ENCODE assay signal across 8 cellular contexts in genomic region chr12:93569656-93570551, GRCh38. TPM values are rescaled to one million over a fixed set of nuclear protein-coding genes. Genes with fewer than 3 reads are reported as not detected.
DNase-seq lines count a peak whose midpoint lies in the region; ATAC-seq and TF ChIP-seq lines count a peak whose summit lies in the region.

No MANE protein-coding gene starts in this region.

- H3K4me1 ChIP-seq in endodermal cell (ENCODE audit: control insufficient read depth, insufficient read depth, low read length) (no peaks in the 10 kb centered on the region), mesodermal cell (ENCODE audit: control insufficient read depth, insufficient read depth, low read length, poor library complexity, severe bottlenecking) (peaks cover 1% of the 10 kb centered on the region)

- CTCF ChIA-PET in activated CD8-positive, alpha-beta memory T cell treated with anti-CD3 and anti-CD28 coated beads, Interleukin-2, amount 10 ng/mL, durations not matched to agents 7 days and 5 days (lab: Charles Lee) = interaction anchor here (0.7 to 6.1 kb wide), 28 partner anchors 9 to 582 kb away, joined by 3 to 105 read pairs (median 4); partner anchors contain the start of gene UBE2N

- H3K36me3 Mint-ChIP-seq in activated CD8-positive, alpha-beta memory T cell treated with anti-CD3 and anti-CD28 coated beads, Interleukin-2, amount 10 ng/mL, durations not matched to agents 7 days and 5 days = peaks cover 14% of the 10 kb centered on the region
- peaks cover 28% of the 10 kb centered on the region for H3K36me3 Mint-ChIP-seq in endodermal cell (ENCODE audit: low read depth)

- H3K9ac ChIP-seq in endodermal cell (ENCODE audit: extremely low read depth, low read length, poor library complexity, severe bottlenecking) = peak overlapping the region; percentile 87

- H3K4me3 Mint-ChIP-seq in activated CD8-positive, alpha-beta memory T cell treated with anti-CD3 and anti-CD28 coated beads, Interleukin-2, amount 10 ng/mL, durations not matched to agents 7 days and 5 days = peak overlapping the region; percentile 85
- peak overlapping the region; percentile 92 for H3K4me3 Mint-ChIP-seq in endodermal cell

- H3K27me3 Mint-ChIP-seq in activated CD8-positive, alpha-beta memory T cell treated with anti-CD3 and anti-CD28 coated beads, Interleukin-2, amount 10 ng/mL, durations not matched to agents 7 days and 5 days = peaks cover 18% of the 10 kb centered on the region
- peaks cover 5% of the 10 kb centered on the region for H3K27me3 Mint-ChIP-seq in endodermal cell (ENCODE audit: insufficient read depth)

- H3K27ac ChIP-seq in endodermal cell (ENCODE audit: low read depth, low read length) = peak overlapping the region; percentile 57
- peak overlapping the region; percentile 88 for H3K27ac ChIP-seq in mesodermal cell (ENCODE audit: low read depth, low read length, severe bottlenecking)

- H3K4me3 ChIP-seq in endodermal cell (ENCODE audit: low read length) = peak overlapping the region; percentile 93
- H3K4me3 ChIP-seq in mesodermal cell (ENCODE audit: extremely low read depth, insufficient read depth, low read length, poor library complexity, severe bottlenecking) = peak overlapping the region; percentile 78

- H3K9me3 Mint-ChIP-seq in activated CD8-positive, alpha-beta memory T cell treated with anti-CD3 and anti-CD28 coated beads, Interleukin-2, amount 10 ng/mL, durations not matched to agents 7 days and 5 days (ENCODE audit: low read depth) = no peaks in the 10 kb centered on the region
- no peaks in the 10 kb centered on the region for H3K9me3 Mint-ChIP-seq in endodermal cell

- H3K27ac Mint-ChIP-seq in activated CD8-positive, alpha-beta memory T cell treated with anti-CD3 and anti-CD28 coated beads, Interleukin-2, amount 10 ng/mL, durations not matched to agents 7 days and 5 days = peak overlapping the region; percentile 81
- peak overlapping the region; percentile 98 for H3K27ac Mint-ChIP-seq in endodermal cell

- ATAC-seq in GM18861 (IDR thresholded peaks at IDR 0.05; ENCODE audit: unreplicated experiment) (peak; percentile 18), HG03175 (IDR thresholded peaks at IDR 0.05; ENCODE audit: unreplicated experiment) (peak; percentile 33)
- ATAC-seq in activated CD8-positive, alpha-beta memory T cell treated with anti-CD3 and anti-CD28 coated beads, Interleukin-2, amount 10 ng/mL, durations not matched to agents 7 days and 5 days = peak; percentile 60

- peaks cover 27% of the 10 kb centered on the region for H3K4me1 Mint-ChIP-seq in activated CD8-positive, alpha-beta memory T cell treated with anti-CD3 and anti-CD28 coated beads, Interleukin-2, amount 10 ng/mL, durations not matched to agents 7 days and 5 days
- H3K4me1 Mint-ChIP-seq in endodermal cell = peaks cover 17% of the 10 kb centered on the region

- H3K27me3 ChIP-seq in endodermal cell (ENCODE audit: control insufficient read depth, insufficient read depth, low read length, poor library complexity, severe bottlenecking) = no peaks in the 10 kb centered on the region

- H3K36me3 ChIP-seq in endodermal cell (ENCODE audit: control insufficient read depth, insufficient read depth, low read length) = peaks cover 22% of the 10 kb centered on the region
- H3K36me3 ChIP-seq in mesodermal cell (ENCODE audit: control insufficient read depth, insufficient read depth, low read length) = peaks cover 24% of the 10 kb centered on the region

- H3K9me3 ChIP-seq in endodermal cell (ENCODE audit: control insufficient read depth, low read length) (no peaks in the 10 kb centered on the region), mesodermal cell (ENCODE audit: control insufficient read depth, low read length) (no peaks in the 10 kb centered on the region)

- DNase-seq in AG08395 (ENCODE audit: low spot score) (peak; percentile 90), NCI-H748 treated with DMSO at 0.1 percent for 48 hours (lab: John Stamatoyannopoulos, UW) (peak; percentile 48), endodermal cell (peak; percentile 98)
- peak; percentile 86 for DNase-seq in activated CD8-positive, alpha-beta memory T cell treated with anti-CD3 and anti-CD28 coated beads, Interleukin-2, amount 10 ng/mL, durations not matched to agents 7 days and 5 days
- peak; percentile 51 to 63 for DNase-seq in stimulated activated CD8-positive, alpha-beta memory T cell treated with anti-CD3 and anti-CD28 coated beads, Interleukin-15, amount 100 ng/mL, for 4 hours (ENCODE audit: low read depth in 2 of 2)

- TF ChIP-seq CTCF in endodermal cell (conservative IDR thresholded peaks at IDR 0.05) = peak; percentile 88

- 0% methylated on average over 22 to 60 of the region's 60 CpGs for WGBS in endodermal cell (ENCODE audit: insufficient coverage in 1 of 2, insufficient read length in 1 of 2), 2 experiments
- 0 to 1% methylated on average over 46 of the region's 60 CpGs for WGBS in mesodermal cell (ENCODE audit: insufficient coverage in 2 of 2), 2 experiments

RNA-seq across cellular contexts. Expression of gene SOCS2, which starts 2.6 kb away (rescaled TPM):
- total RNA-seq in activated CD8-positive, alpha-beta memory T cell treated with anti-CD3 and anti-CD28 coated beads, Interleukin-2, amount 10 ng/mL, durations not matched to agents 7 days and 5 days = 10 to 100 TPM; 24.6 to 33.9 TPM
- 10 to 100 TPM; 46.9 to 60.2 TPM for total RNA-seq in endodermal cell
- polyA plus RNA-seq in endodermal cell (2013, experiment 1 of 2) = 20.2 TPM
- 21.4 TPM for polyA plus RNA-seq in endodermal cell (2013, experiment 2 of 2)
- polyA plus RNA-seq in mesodermal cell (2013, experiment 1 of 2) = 47.1 TPM
- 46.3 TPM for polyA plus RNA-seq in mesodermal cell (2013, experiment 2 of 2)

Comparison
In these comparisons a context has a peak if more than half of its experiments do, and no peak if none do; other contexts are left out.
1. Peak in every context shown above with its lines: DNase-seq, ATAC-seq, H3K4me3 ChIP-seq and H3K27ac ChIP-seq.
2. DNase-seq: peak in every context shown above with its lines; median percentile 98 in endodermal cell; 90 in AG08395; 86 in activated CD8-positive, alpha-beta memory T cell treated with anti-CD3 and anti-CD28 coated beads, Interleukin-2, amount 10 ng/mL, durations not matched to agents 7 days and 5 days; 57 in stimulated activated CD8-positive, alpha-beta memory T cell treated with anti-CD3 and anti-CD28 coated beads, Interleukin-15, amount 100 ng/mL, for 4 hours; 48 in NCI-H748 treated with DMSO at 0.1 percent for 48 hours.